In genomic region chr11:122141757-122142156, GRCh38 we compare ENCODE assay signal across 1 cellular context.
TF ChIP-seq lines count a peak whose summit lies in the region.

No MANE protein-coding gene starts in this region.

TF ChIP-seq in HCT116, 20 proteins besides CTCF, POLR2A, EP300 and RAD21 (continued from another document):
- peak; percentile 9; the same call in 1 of the 2 replicates for TF ChIP-seq MAX (IDR thresholded peaks at IDR 0.05)
- TF ChIP-seq POLR2AphosphoS5 (IDR thresholded peaks at IDR 0.05; ENCODE audit: low read depth, low read length), result 0 out of 2 replicates have a peak, but pooled peaks have one; percentile 10
- no peak for TF ChIP-seq REST (IDR thresholded peaks at IDR 0.05; ENCODE audit: low read depth)
- TF ChIP-seq ZNF274 (IDR thresholded peaks at IDR 0.05; ENCODE audit: low read depth, low read length), result no peak
